29 cellular contexts compared by ENCODE assay signal in genomic region chr10:100553929-100554328, GRCh38.
"Had no signal": no experiment of that assay in that cellular context is flagged by ENCODE, and none has a peak within 500 bp of the region (broad histone marks: within the 10 kb centered on the region; RNA-seq: fewer than 3 reads in every experiment).

No MANE protein-coding gene starts in this region.

- H3K4me1 ChIP-seq: colonic mucosa, gastrocnemius medialis, lower lobe of right lung, psoas muscle, sigmoid colon, testis, tibial artery, upper lobe of left lung had no signal

- H3K27me3 Mint-ChIP-seq: dendritic cell treated with granulocyte-macrophage colony-stimulating factor and Interleukin-4, amounts not matched to agents 40 ng/mL and 50 ng/mL, for 4 days; naive thymus-derived CD8-positive, alpha-beta T cell had no signal

- H3K4me3 Mint-ChIP-seq: dendritic cell treated with granulocyte-macrophage colony-stimulating factor and Interleukin-4, amounts not matched to agents 40 ng/mL and 50 ng/mL, for 4 days; endodermal cell; mesothelial cell of epicardium; naive thymus-derived CD8-positive, alpha-beta T cell; stimulated activated effector memory CD8-positive, alpha-beta T cell treated with anti-CD3 and anti-CD28 coated beads, Interleukin-12 subunit alpha, Interleukin-12 subunit beta, amount 100 ng/mL, for 72 hours had no signal

- H3K9me3 ChIP-seq: colonic mucosa, gastrocnemius medialis, heart left ventricle, lower lobe of right lung, ovary, psoas muscle, sigmoid colon, testis, tibial artery, upper lobe of left lung had no signal

- H3K4me1 Mint-ChIP-seq: stimulated activated effector memory CD8-positive, alpha-beta T cell treated with anti-CD3 and anti-CD28 coated beads, Interleukin-12 subunit alpha, Interleukin-12 subunit beta, amount 100 ng/mL, for 72 hours had no signal

- H3K27ac ChIP-seq: colonic mucosa, epithelial cell of prostate, gastrocnemius medialis, heart left ventricle, lower lobe of right lung, ovary, psoas muscle, sigmoid colon, testis, tibial artery, upper lobe of left lung had no signal

- H3K36me3 ChIP-seq: colonic mucosa, ovary had no signal

- DNase-seq: colonic mucosa; effector CD8-positive, alpha-beta T cell; endodermal cell; foreskin fibroblast; gastrocnemius medialis; heart left ventricle; hippocampal formation; left colon; left ventricle myocardium superior; lower lobe of right lung; naive thymus-derived CD8-positive, alpha-beta T cell; occipital lobe; ovary; posterior cingulate gyrus; psoas muscle; right cardiac atrium; sigmoid colon; stimulated activated CD4-positive, alpha-beta T cell treated with anti-CD3 and anti-CD28 coated beads, Interleukin-2, amount 100 ng/mL, for 24 hours; stimulated activated CD4-positive, alpha-beta T cell treated with anti-CD3 and anti-CD28 coated beads, Interleukin-4, amount 100 ng/mL, for 24 hours; stimulated activated naive CD8-positive, alpha-beta T cell treated with anti-CD3 and anti-CD28 coated beads, Interleukin-15, Interleukin-2, amounts not matched to agents 100 U/mL and 50 U/mL, for 24 hours; substantia nigra; testis; tibial artery; upper lobe of left lung had no signal

- H3K27me3 ChIP-seq: colonic mucosa, gastrocnemius medialis, heart left ventricle, ovary, sigmoid colon, testis, tibial artery, upper lobe of left lung had no signal

- H3K27ac Mint-ChIP-seq: dendritic cell treated with granulocyte-macrophage colony-stimulating factor and Interleukin-4, amounts not matched to agents 40 ng/mL and 50 ng/mL, for 4 days; endodermal cell; mesothelial cell of epicardium; stimulated activated effector memory CD8-positive, alpha-beta T cell treated with anti-CD3 and anti-CD28 coated beads, Interleukin-12 subunit alpha, Interleukin-12 subunit beta, amount 100 ng/mL, for 72 hours had no signal

- H3K9me3 Mint-ChIP-seq: dendritic cell treated with granulocyte-macrophage colony-stimulating factor and Interleukin-4, amounts not matched to agents 40 ng/mL and 50 ng/mL, for 4 days; endodermal cell; mesothelial cell of epicardium; naive thymus-derived CD8-positive, alpha-beta T cell; stimulated activated effector memory CD8-positive, alpha-beta T cell treated with anti-CD3 and anti-CD28 coated beads, Interleukin-12 subunit alpha, Interleukin-12 subunit beta, amount 100 ng/mL, for 72 hours had no signal

- H3K4me3 ChIP-seq: colonic mucosa, gastrocnemius medialis, heart left ventricle, lower lobe of right lung, ovary, psoas muscle, sigmoid colon, testis, tibial artery, upper lobe of left lung had no signal

- ATAC-seq: esophagus mucosa; gastrocnemius medialis; heart left ventricle; left ventricle myocardium superior; lower lobe of right lung; naive thymus-derived CD8-positive, alpha-beta T cell; psoas muscle; right cardiac atrium; stimulated activated effector memory CD8-positive, alpha-beta T cell treated with anti-CD3 and anti-CD28 coated beads, Interleukin-12 subunit alpha, Interleukin-12 subunit beta, amount 100 ng/mL, for 72 hours; stimulated activated naive CD8-positive, alpha-beta T cell treated with anti-CD3 and anti-CD28 coated beads, Interleukin-15, Interleukin-2, amounts not matched to agents 100 U/mL and 50 U/mL, for 24 hours had no signal
